In genomic region chr13:32001392-32001768, GRCh38 we compare ENCODE assay signal across 8 cellular contexts. TPM values are rescaled to one million over a fixed set of nuclear protein-coding genes. Genes with fewer than 3 reads are reported as not detected.
A peak's percentile ranks its signal among the peaks of the same experiment; 100 is the strongest.
DNase-seq lines count a peak whose midpoint lies in the region; ATAC-seq and TF ChIP-seq lines count a peak whose summit lies in the region.

No MANE protein-coding gene starts in this region.

- peaks cover 33% of the 10 kb centered on the region for H3K4me1 Mint-ChIP-seq in CD14-positive monocyte

- H3K27me3 ChIP-seq in lung (ENCODE audit: control insufficient read depth, insufficient read depth), result no peaks in the 10 kb centered on the region

- H3K4me3 Mint-ChIP-seq in CD14-positive monocyte, result peak overlapping the region in 1 of 2 donors; percentile 81

- H3K27ac Mint-ChIP-seq in CD14-positive monocyte, result peak overlapping the region; percentile 93 to 100 (median 99)

- peak; percentile 54 for DNase-seq in CD14-positive monocyte (ENCODE audit: low spot score)
- DNase-seq in NCI-H748 (lab: John Stamatoyannopoulos, UW; ENCODE audit: unreplicated experiment), result peak; percentile 86
- DNase-seq in choroid plexus epithelial cell (ENCODE audit: low read depth), result peak; percentile 73
- DNase-seq in lung (ENCODE audit: low spot score), result no peak
- DNase-seq in superior temporal gyrus (ENCODE audit: extremely low spot score), result no peak
- no peak for DNase-seq in ureter (ENCODE audit: low spot score)

- peak; percentile 92 for TF ChIP-seq CTCF in CD14-positive monocyte (IDR thresholded peaks at IDR 0.05)
- TF ChIP-seq CTCF in choroid plexus epithelial cell (conservative IDR thresholded peaks at IDR 0.05; ENCODE audit: low read depth, low read length), result peak; percentile 75
- peak; percentile 31 for TF ChIP-seq CTCF in lung (IDR thresholded peaks at IDR 0.05; ENCODE audit: control extremely low read depth, extremely low read depth)

- peak overlapping the region in 1 of 2 donors; percentile 55 for H3K27ac ChIP-seq in lung (ENCODE audit: low read depth in 1 of 2, low read length in 1 of 2)

- peaks cover 0 to 2% (median 0%) of the 10 kb centered on the region in 3 donors for H3K27me3 Mint-ChIP-seq in CD14-positive monocyte (ENCODE audit: low read depth in 3 of 3)

- H3K9me3 Mint-ChIP-seq in CD14-positive monocyte, result peaks cover 0 to 4% (median 0%) of the 10 kb centered on the region in 7 donors

- WGBS in lung, 2 donors, result 56 to 75% methylated on average over 1 of the region's 1 CpG

- H3K36me3 ChIP-seq in lung (ENCODE audit: control insufficient read depth in 2 of 2, insufficient read depth in 2 of 2, low read length in 2 of 2), result no peaks in the 10 kb centered on the region

- H3K4me3 ChIP-seq in choroid plexus epithelial cell (ENCODE audit: low read depth, low read length), result no peak overlapping the region
- no peak overlapping the region for H3K4me3 ChIP-seq in lung

- H3K9me3 ChIP-seq in lung (ENCODE audit: control insufficient read depth in 2 of 2, insufficient read depth in 1 of 2, low read length in 1 of 2), result no peaks in the 10 kb centered on the region

- peaks cover 4 to 6% of the 10 kb centered on the region in 2 donors for H3K4me1 ChIP-seq in lung (ENCODE audit: control insufficient read depth in 2 of 2, insufficient read depth in 2 of 2, low read length in 2 of 2)

- H3K36me3 Mint-ChIP-seq in CD14-positive monocyte, result peaks cover 0 to 7% of the 10 kb centered on the region in 2 donors

- ATAC-seq in GM18511 (IDR thresholded peaks at IDR 0.05; ENCODE audit: unreplicated experiment) (peak; percentile 94), HG02884 (IDR thresholded peaks at IDR 0.05; ENCODE audit: unreplicated experiment) (peak; percentile 90), lung (ENCODE audit: insufficient read depth, low FRiP score) (peak; percentile 86)

- intact Hi-C loops in CD14-positive monocyte (cut with micrococcal nuclease), result loop anchor here in 1 of 2 donors (5.0 kb wide), 1 partner anchor 89 kb away; no protein-coding TSS in a partner anchor

RNA-seq across cellular contexts. Expression of gene FRY, which starts 30.2 kb away (rescaled TPM):
- polyA plus RNA-seq in CD14-positive monocyte (1 to 10 TPM; 3.9 to 5.0 TPM), lung (10 to 100 TPM in 1 of 2 donors, 1 to 10 TPM in 1; 7.4 to 19.7 TPM)
- total RNA-seq in lung (10 to 100 TPM; 68.1 to 79.6 TPM), ureter (109 TPM)

Comparison
In these comparisons a context has a peak if more than half of its experiments do, and no peak if none do; other contexts are left out.
1. DNase-seq: peak in CD14-positive monocyte (single experiment), NCI-H748 (single experiment) and choroid plexus epithelial cell (single experiment); none in lung (single experiment), superior temporal gyrus (single experiment) and ureter (single experiment).
2. CTCF ChIP-seq: peak in every context shown above with its lines; median percentile 92 in CD14-positive monocyte; 75 in choroid plexus epithelial cell; 31 in lung.
3. Peak in every context shown above with its lines, with median percentiles within 50 percentile points of each other: ATAC-seq.